17 cellular contexts compared by ENCODE assay signal in the genomic region with DNA sequence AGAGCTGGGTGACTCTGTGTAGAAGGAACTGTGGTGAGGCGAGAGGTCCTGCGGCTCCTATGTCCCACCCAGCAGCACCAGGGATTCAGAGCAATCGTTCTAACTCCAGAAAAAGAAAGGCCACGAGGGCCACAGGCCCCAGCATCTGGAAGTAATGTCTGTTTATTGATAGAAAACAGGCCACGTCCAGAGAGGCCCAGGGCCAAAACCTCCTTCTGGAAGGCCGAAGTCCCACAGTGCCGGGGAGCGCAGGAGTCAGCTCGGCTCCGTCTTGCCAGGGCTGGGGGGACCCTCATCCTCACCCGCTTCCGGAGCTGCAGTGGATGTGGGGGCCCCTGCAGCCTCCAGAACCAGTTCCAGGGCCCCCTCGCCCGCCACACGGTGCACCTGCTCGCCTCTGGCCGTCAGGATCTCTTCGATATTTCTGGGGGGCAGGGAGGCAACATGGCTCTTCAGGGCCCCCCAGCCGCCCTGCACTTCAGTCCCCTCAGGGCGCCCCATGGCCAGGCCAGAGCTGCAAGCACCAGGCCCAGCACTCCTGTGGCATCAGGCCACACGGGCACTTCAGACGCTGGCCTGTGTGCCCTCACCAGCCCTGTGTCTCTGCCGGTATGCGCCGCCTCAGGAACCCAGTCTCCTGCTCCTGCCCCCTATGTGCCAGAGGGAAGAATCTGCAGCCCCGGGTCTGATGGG. TPM values are rescaled to one million over a fixed set of nuclear protein-coding genes. Genes with fewer than 3 reads are reported as not detected.
DNase-seq lines count a peak whose midpoint lies in the region; ATAC-seq and TF ChIP-seq lines count a peak whose summit lies in the region.
"Had no signal": no experiment of that assay in that cellular context is flagged by ENCODE, and none has a peak within 500 bp of the region (broad histone marks: within the 10 kb centered on the region; RNA-seq: fewer than 3 reads in every experiment).

No MANE protein-coding gene starts in this region.

- ATAC-seq in GM21723 (IDR thresholded peaks at IDR 0.05; ENCODE audit: unreplicated experiment), result no peak
- ATAC-seq in GM21576 (IDR thresholded peaks at IDR 0.05; ENCODE audit: unreplicated experiment), result no peak
- ATAC-seq: body of pancreas; effector memory CD8-positive, alpha-beta T cell had no signal

- H3K4me1 ChIP-seq in Karpas-422 (ENCODE audit: low read length), result peaks cover 18% of the 10 kb centered on the region
- peaks cover 21% of the 10 kb centered on the region for H3K4me1 ChIP-seq in fibroblast of lung (ENCODE audit: control insufficient read depth, extremely low read depth, insufficient read depth, low read length)
- peaks cover 0 to 14% of the 10 kb centered on the region in 2 donors for H3K4me1 ChIP-seq in adrenal gland (replicated peaks in 1 of 2)

- H3K4me2 ChIP-seq in Karpas-422 (ENCODE audit: low read depth, low read length, poor library complexity, severe bottlenecking) (peak overlapping the region; percentile 69), fibroblast of lung (ENCODE audit: extremely low read depth, insufficient read depth, low read length) (peak overlapping the region; percentile 33)

- TF ChIP-seq POLR2A in adrenal gland (IDR thresholded peaks at IDR 0.05), result no peak

- H3K27ac Mint-ChIP-seq in nephron, result no peak overlapping the region

- no peaks in the 10 kb centered on the region for H3K9me2 ChIP-seq in Karpas-422 (replicated peaks; ENCODE audit: insufficient read depth, low read length)

- H3K36me3 Mint-ChIP-seq in nephron (ENCODE audit: low read depth), result no peaks in the 10 kb centered on the region
- H3K36me3 Mint-ChIP-seq: activated CD4-positive, alpha-beta memory T cell treated with anti-CD3 and anti-CD28 coated beads for 36 hours had no signal

- H3K4me1 Mint-ChIP-seq in nephron, result no peaks in the 10 kb centered on the region

- H2AFZ ChIP-seq in Karpas-422 (ENCODE audit: low read length) (no peak overlapping the region), fibroblast of lung (ENCODE audit: low read length) (no peak overlapping the region)

- H3K27me3 ChIP-seq in Karpas-422 (ENCODE audit: low read length) (no peaks in the 10 kb centered on the region), fibroblast of lung (ENCODE audit: control insufficient read depth, insufficient read depth, low read length) (no peaks in the 10 kb centered on the region), adrenal gland (no peaks in the 10 kb centered on the region)
- H3K27me3 ChIP-seq: body of pancreas, testis had no signal

- H3K9ac ChIP-seq in Karpas-422 (ENCODE audit: low read length), result peak overlapping the region; percentile 54; the same call in 1 of the 2 replicates
- H3K9ac ChIP-seq in fibroblast of lung (ENCODE audit: insufficient read depth, low read length), result peak overlapping the region; percentile 55

- H3K4me3 ChIP-seq in AG09309 (ENCODE audit: control insufficient read depth, low read depth, low read length) (peak overlapping the region; percentile 1; the same call in 1 of the 2 replicates), Karpas-422 (ENCODE audit: low read length) (peak overlapping the region; percentile 83; the same call in 1 of the 2 replicates), fibroblast of lung (replicated peaks in 1 of 4; ENCODE audit: control extremely low read depth in 1 of 4, insufficient read depth in 1 of 4, low read depth in 3 of 4, low read length in 4 of 4) (peak overlapping the region in 1 of 4 experiments; percentile 14), adrenal gland (no peak overlapping the region)
- H3K4me3 ChIP-seq: body of pancreas had no signal

- H3K9me3 ChIP-seq in Karpas-422 (ENCODE audit: low read length), result no peaks in the 10 kb centered on the region
- no peaks in the 10 kb centered on the region for H3K9me3 ChIP-seq in fibroblast of lung (ENCODE audit: control insufficient read depth, insufficient read depth, low read depth, low read length)
- H3K9me3 ChIP-seq in adrenal gland (replicated peaks in 1 of 3), result no peaks in the 10 kb centered on the region
- H3K9me3 ChIP-seq: body of pancreas, testis had no signal

- H3K4me3 Mint-ChIP-seq in nephron, result peak overlapping the region in 2 of 3 experiments; percentile 23 to 67
- H3K4me3 Mint-ChIP-seq: activated CD4-positive, alpha-beta memory T cell treated with anti-CD3 and anti-CD28 coated beads for 36 hours had no signal

- intact Hi-C loops in adrenal gland (cut with DNase I), result no loop called here

- no peak overlapping the region for H3K27ac ChIP-seq in Karpas-422 (ENCODE audit: low read length)
- H3K27ac ChIP-seq in fibroblast of lung (ENCODE audit: insufficient read depth, low read length), result peak overlapping the region; percentile 80
- no peak overlapping the region for H3K27ac ChIP-seq in adrenal gland

- H3K79me2 ChIP-seq in Karpas-422 (ENCODE audit: low read length), result peaks cover 6% of the 10 kb centered on the region; the same call in 1 of the 2 replicates
- H3K79me2 ChIP-seq in fibroblast of lung (ENCODE audit: control insufficient read depth, insufficient read depth, low read length), result no peaks in the 10 kb centered on the region

- no peaks in the 10 kb centered on the region for H3K27me3 Mint-ChIP-seq in nephron (ENCODE audit: low read depth)
- H3K27me3 Mint-ChIP-seq: activated CD4-positive, alpha-beta memory T cell treated with anti-CD3 and anti-CD28 coated beads for 36 hours; effector memory CD8-positive, alpha-beta T cell had no signal

- DNase-seq in AG09309 (ENCODE audit: low read depth) (no peak), Karpas-422 (no peak), fibroblast of lung (ENCODE audit: low read depth in 2 of 2) (no peak), adrenal gland (no peak), NCI-H1105 (lab: John Stamatoyannopoulos, UW) (no peak)
- DNase-seq: activated CD4-positive, alpha-beta memory T cell treated with anti-CD3 and anti-CD28 coated beads for 36 hours; body of pancreas; effector memory CD8-positive, alpha-beta T cell; head of caudate nucleus; NCI-H187 treated with DMSO at 0.1 percent for 48 hours; NCI-H69; nucleus accumbens; T-helper 9 cell; testis had no signal

- 81 to 88% (median 84%) methylated on average over 23 to 26 of the region's 26 CpGs; no CpG with 5 or more reads in 1 of the 4 donors for WGBS in adrenal gland, 4 donors

- H4K20me1 ChIP-seq in Karpas-422 (ENCODE audit: insufficient read depth, low read depth, low read length) (peaks cover 9% of the 10 kb centered on the region), fibroblast of lung (ENCODE audit: control insufficient read depth, extremely low read depth, insufficient read depth, low read length) (no peaks in the 10 kb centered on the region)

- H3K9me3 Mint-ChIP-seq in nephron, result no peaks in the 10 kb centered on the region
- H3K9me3 Mint-ChIP-seq: activated CD4-positive, alpha-beta memory T cell treated with anti-CD3 and anti-CD28 coated beads for 36 hours; effector memory CD8-positive, alpha-beta T cell had no signal

- TF ChIP-seq CTCF in AG09309 (IDR thresholded peaks at IDR 0.05; ENCODE audit: control insufficient read depth, insufficient read depth, low read depth, low read length, missing control alignments), result no peak
- TF ChIP-seq CTCF in fibroblast of lung (conservative IDR thresholded peaks at IDR 0.05 in 1 of 2, IDR thresholded peaks at IDR 0.05 in 1 of 2; ENCODE audit: low read depth in 1 of 2, low read length in 2 of 2), result peak in 1 of 2 donors; percentile 1
- no peak for TF ChIP-seq CTCF in nephron (IDR thresholded peaks at IDR 0.05; ENCODE audit: unreplicated experiment in 3 of 3)
- TF ChIP-seq CTCF in adrenal gland (IDR thresholded peaks at IDR 0.05), result no peak

- H3K36me3 ChIP-seq in Karpas-422 (ENCODE audit: insufficient read depth, low read length), result no peaks in the 10 kb centered on the region
- peaks cover 16% of the 10 kb centered on the region for H3K36me3 ChIP-seq in fibroblast of lung (ENCODE audit: control insufficient read depth, insufficient read depth, low read length)
- no peaks in the 10 kb centered on the region for H3K36me3 ChIP-seq in adrenal gland (replicated peaks in 1 of 2)

RNA-seq across cellular contexts. Expression of a gene that starts 1.6 kb away (rescaled TPM):
- 40.1 and 104 TPM in 2 replicates for total RNA-seq in Karpas-422 (2014; rRNA removed; shearing (Covaris generic); ENCODE audit: low replicate concordance)
- total RNA-seq in fibroblast of lung, result 14.2 and 14.6 TPM in 2 replicates
- 5.8 and 7.4 TPM in 2 replicates for polyA plus RNA-seq in fibroblast of lung
- polyA plus RNA-seq in fibroblast of lung (2012), result 19.1 and 21.3 TPM in 2 replicates
- 0.47 and 4.8 TPM in 2 replicates for polyA minus RNA-seq in fibroblast of lung (ENCODE audit: low replicate concordance)
- 10 to 100 TPM; 12.1 to 28.9 (median 18.3) TPM for total RNA-seq in adrenal gland
- polyA plus RNA-seq in adrenal gland, result 10 to 100 TPM in 2 of 3 donors, 1 to 10 TPM in 1; 3.1 to 20.5 (median 14.7) TPM

RNA-seq across cellular contexts. Expression of a gene that starts 11.6 kb away (rescaled TPM):
- total RNA-seq in Karpas-422 (2014; rRNA removed; shearing (Covaris generic); ENCODE audit: low replicate concordance), result 1.3 and 2.9 TPM in 2 replicates
- 1.0 and 3.3 TPM in 2 replicates for total RNA-seq in fibroblast of lung
- 0.16 and 0.69 TPM in 2 replicates for polyA plus RNA-seq in fibroblast of lung
- 0.75 and 1.6 TPM in 2 replicates for polyA plus RNA-seq in fibroblast of lung (2012)
- 0.11 and 1.1 TPM in 2 replicates for polyA minus RNA-seq in fibroblast of lung (ENCODE audit: low replicate concordance)
- total RNA-seq in adrenal gland, result 1 to 10 TPM; 1.1 to 5.8 (median 4.0) TPM
- 10 to 100 TPM in 1 of 3 donors, 1 to 10 TPM in 1, under 1 TPM in 1; 0.35 to 10.6 (median 5.7) TPM for polyA plus RNA-seq in adrenal gland

RNA-seq across cellular contexts. Expression of a gene that starts 34.6 kb away (rescaled TPM):
- total RNA-seq in Karpas-422 (2014; rRNA removed; shearing (Covaris generic); ENCODE audit: low replicate concordance), result 11.7 and 38.4 TPM in 2 replicates
- 54.2 and 60.3 TPM in 2 replicates for total RNA-seq in fibroblast of lung
- 15.8 and 17.2 TPM in 2 replicates for polyA plus RNA-seq in fibroblast of lung
- 42.7 and 50.3 TPM in 2 replicates for polyA plus RNA-seq in fibroblast of lung (2012)
- 18.7 and 34.0 TPM in 2 replicates for polyA minus RNA-seq in fibroblast of lung (ENCODE audit: low replicate concordance)
- total RNA-seq in adrenal gland, result 10 to 100 TPM in 7 of 8 donors, 1 to 10 TPM in 1; 9.9 to 50.4 (median 17.2) TPM
- polyA plus RNA-seq in adrenal gland, result 10 to 100 TPM in 2 of 3 donors, 1 to 10 TPM in 1; 2.9 to 48.9 (median 31.5) TPM

RNA-seq across cellular contexts. Expression of a gene that starts 38.1 kb away (rescaled TPM):
- total RNA-seq in Karpas-422 (2014; rRNA removed; shearing (Covaris generic); ENCODE audit: low replicate concordance), result 3.7 and 9.6 TPM in 2 replicates
- total RNA-seq in fibroblast of lung (3.8 and 4.9 TPM in 2 replicates), adrenal gland (10 to 100 TPM in 1 of 8 donors, 1 to 10 TPM in 7; 3.3 to 10.6 (median 5.6) TPM)
- polyA plus RNA-seq in fibroblast of lung (1.8 and 2.4 TPM in 2 replicates), adrenal gland (10 to 100 TPM in 1 of 3 donors, 1 to 10 TPM in 2; 3.4 to 20.1 (median 8.3) TPM)
- polyA plus RNA-seq in fibroblast of lung (2012), result 4.3 and 4.9 TPM in 2 replicates
- 2.6 and 3.1 TPM in 2 replicates for polyA minus RNA-seq in fibroblast of lung (ENCODE audit: low replicate concordance)

RNA-seq across cellular contexts. Expression of a gene that starts 48.5 kb away (rescaled TPM):
- 65.5 and 116 TPM in 2 replicates for total RNA-seq in Karpas-422 (2014; rRNA removed; shearing (Covaris generic); ENCODE audit: low replicate concordance)
- total RNA-seq in fibroblast of lung, result 31.9 and 32.4 TPM in 2 replicates
- polyA plus RNA-seq in fibroblast of lung, result 24.5 and 30.7 TPM in 2 replicates
- polyA plus RNA-seq in fibroblast of lung (2012), result 28.1 and 32.2 TPM in 2 replicates
- polyA minus RNA-seq in fibroblast of lung (ENCODE audit: low replicate concordance), result 18.0 and 20.3 TPM in 2 replicates
- total RNA-seq in adrenal gland, result 10 to 100 TPM; 13.3 to 48.1 (median 34.1) TPM
- 10 to 100 TPM; 21.5 to 48.4 (median 35.6) TPM for polyA plus RNA-seq in adrenal gland

Comparison
In these comparisons a context has a peak if more than half of its experiments do, and no peak if none do; other contexts are left out.
1. H3K4me3 ChIP-seq: peak in AG09309 (single experiment) and Karpas-422 (single experiment); none in adrenal gland (0 of 4).